In the genomic region with DNA sequence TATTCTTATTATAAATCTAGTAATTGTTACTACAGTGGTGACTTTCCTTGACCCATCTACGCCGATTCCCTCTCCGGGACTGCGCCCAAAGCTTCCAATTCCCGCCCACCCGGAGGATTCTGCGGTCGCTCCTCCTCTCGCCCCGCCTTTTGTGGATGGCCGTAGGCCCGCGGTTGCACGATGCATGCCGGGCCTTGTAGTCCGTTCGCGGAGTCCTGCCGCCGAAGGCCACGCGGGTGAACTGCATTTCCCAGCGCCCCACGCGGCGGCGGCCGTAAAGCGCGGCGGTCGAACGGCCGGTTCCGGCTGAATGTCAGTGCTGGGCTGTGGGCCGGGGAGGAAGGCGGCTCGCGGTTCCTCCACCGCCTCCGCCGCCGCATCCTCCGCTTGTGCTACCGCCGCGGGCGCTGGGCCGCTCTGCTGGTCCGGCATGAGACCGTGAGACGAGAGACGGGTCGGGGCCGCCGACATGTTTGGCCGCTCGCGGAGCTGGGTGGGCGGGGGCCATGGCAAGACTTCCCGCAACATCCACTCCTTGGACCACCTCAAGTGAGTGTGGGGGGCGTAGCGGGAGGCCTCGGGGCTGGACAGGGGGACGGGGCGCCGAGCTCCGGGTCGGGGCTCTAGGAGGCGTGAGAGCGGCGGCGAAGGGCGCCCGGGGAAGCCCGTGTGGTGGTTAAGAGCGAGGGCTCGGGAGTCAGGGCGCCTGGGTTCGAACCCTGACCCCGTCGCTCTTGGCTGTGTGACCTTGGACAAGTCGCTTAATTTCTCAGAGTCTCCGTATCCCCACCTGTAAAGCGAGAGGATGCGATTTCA, we compare ENCODE assay signal across 8 cellular contexts. TPM values are rescaled to one million over a fixed set of nuclear protein-coding genes. Genes with fewer than 3 reads are reported as not detected.
DNase-seq lines count a peak whose midpoint lies in the region; ATAC-seq and TF ChIP-seq lines count a peak whose summit lies in the region.

Gene CLEC16A, plus strand, starts transcription at position 316 of the 816 bp plus-strand sequence. Its CDS starts 154 bp downstream, at position 470.

- H3K4me1 ChIP-seq in hepatocyte (ENCODE audit: insufficient read depth) (peaks cover 37% of the 10 kb centered on the region), aorta (ENCODE audit: control insufficient read depth in 1 of 2, insufficient read depth in 2 of 2, low read length in 2 of 2) (peaks cover 3 to 6% of the 10 kb centered on the region in 2 donors)

- TF ChIP-seq CTCF in astrocyte of the spinal cord (IDR thresholded peaks at IDR 0.05; ENCODE audit: low read depth, low read length): no peak
- TF ChIP-seq CTCF in hepatocyte (IDR thresholded peaks at IDR 0.05; ENCODE audit: poor library complexity): no peak

- peak within 1 kb of the TSS; percentile 95 for H3K4me2 ChIP-seq in hepatocyte

- H2AFZ ChIP-seq in hepatocyte: peak within 1 kb of the TSS; percentile 78

- H3K27me3 ChIP-seq in hepatocyte (no peaks in the 10 kb centered on the region), aorta (ENCODE audit: control insufficient read depth in 1 of 2, insufficient read depth in 2 of 2, low read length in 1 of 2) (no peaks in the 10 kb centered on the region)

- H3K9me3 ChIP-seq in hepatocyte (ENCODE audit: low read depth) (no peaks in the 10 kb centered on the region), aorta (ENCODE audit: control insufficient read depth, low read length) (no peaks in the 10 kb centered on the region)

- in situ Hi-C loops in astrocyte of the spinal cord (cut with HindIII; ENCODE audit: low sequenced_read_pairs): no loop called here

- H3K36me3 ChIP-seq in hepatocyte (replicated peaks; ENCODE audit: insufficient read depth, low read depth) (no peaks in the 10 kb centered on the region), aorta (ENCODE audit: control insufficient read depth in 1 of 2, insufficient read depth in 2 of 2, low read length in 1 of 2) (no peaks in the 10 kb centered on the region)

- peaks cover 72% of the 10 kb centered on the region for H3K79me2 ChIP-seq in hepatocyte

- H3K9me2 ChIP-seq in hepatocyte (replicated peaks; ENCODE audit: insufficient read depth): no peaks in the 10 kb centered on the region

- peak; percentile 58 for DNase-seq in NCI-H2081 treated with DMSO at 0.1 percent for 48 hours (lab: John Stamatoyannopoulos, UW)
- DNase-seq in T1000 (lab: John Stamatoyannopoulos, UW): peak; percentile 96
- peak; percentile 96 for DNase-seq in astrocyte of the spinal cord (ENCODE audit: low read depth, low spot score)
- peak; percentile 98 for DNase-seq in hepatocyte (ENCODE audit: low spot score)
- peak; percentile 91 for DNase-seq in renal cortical epithelial cell (ENCODE audit: low read depth)
- DNase-seq in aorta: peak; percentile 99 to 100

- H3K4me3 ChIP-seq in astrocyte of the spinal cord (ENCODE audit: low read depth, low read length) (peak within 1 kb of the TSS; percentile 84), hepatocyte (peak within 1 kb of the TSS; percentile 89), aorta (ENCODE audit: low read length in 2 of 2) (peak within 1 kb of the TSS; percentile 73 to 94)

- intact Hi-C loops in aorta (cut with DNase I): no loop called here

- H3K27ac ChIP-seq in hepatocyte (peak within 1 kb of the TSS; percentile 67), aorta (ENCODE audit: low read depth in 1 of 2, low read length in 2 of 2) (peak within 1 kb of the TSS in 1 of 2 donors; percentile 59)

- H4K20me1 ChIP-seq in hepatocyte (ENCODE audit: insufficient read depth, poor library complexity, severe bottlenecking): peaks cover 23% of the 10 kb centered on the region

- 2% methylated on average over 73 of the region's 86 CpGs for WGBS in hepatocyte (ENCODE audit: low lambda C conversion rate, missing lambda C conversion rate)
- 0 to 1% methylated on average over 79 to 86 of the region's 86 CpGs for WGBS in aorta, 2 donors

- ATAC-seq in GM18517 (IDR thresholded peaks at IDR 0.05; ENCODE audit: unreplicated experiment) (peak; percentile 56), HG03039 (IDR thresholded peaks at IDR 0.05; ENCODE audit: unreplicated experiment) (peak; percentile 52), aorta (ENCODE audit: low FRiP score) (peak; percentile 94)

RNA-seq across cellular contexts. Expression of gene CLEC16A, which starts in this region (rescaled TPM):
- 19.7 and 22.6 TPM in 2 replicates for total RNA-seq in hepatocyte
- 22.3 and 29.0 TPM in 2 replicates for polyA plus RNA-seq in hepatocyte
- total RNA-seq in renal cortical epithelial cell: 13.2 and 48.3 TPM in 2 replicates
- total RNA-seq in aorta: 10 to 100 TPM; 27.1 to 28.8 TPM
- 10 to 100 TPM in 1 of 2 donors, 1 to 10 TPM in 1; 5.9 to 10.9 TPM for polyA plus RNA-seq in aorta
